ENCODE assay signal across 7 cellular contexts in the genomic region with DNA sequence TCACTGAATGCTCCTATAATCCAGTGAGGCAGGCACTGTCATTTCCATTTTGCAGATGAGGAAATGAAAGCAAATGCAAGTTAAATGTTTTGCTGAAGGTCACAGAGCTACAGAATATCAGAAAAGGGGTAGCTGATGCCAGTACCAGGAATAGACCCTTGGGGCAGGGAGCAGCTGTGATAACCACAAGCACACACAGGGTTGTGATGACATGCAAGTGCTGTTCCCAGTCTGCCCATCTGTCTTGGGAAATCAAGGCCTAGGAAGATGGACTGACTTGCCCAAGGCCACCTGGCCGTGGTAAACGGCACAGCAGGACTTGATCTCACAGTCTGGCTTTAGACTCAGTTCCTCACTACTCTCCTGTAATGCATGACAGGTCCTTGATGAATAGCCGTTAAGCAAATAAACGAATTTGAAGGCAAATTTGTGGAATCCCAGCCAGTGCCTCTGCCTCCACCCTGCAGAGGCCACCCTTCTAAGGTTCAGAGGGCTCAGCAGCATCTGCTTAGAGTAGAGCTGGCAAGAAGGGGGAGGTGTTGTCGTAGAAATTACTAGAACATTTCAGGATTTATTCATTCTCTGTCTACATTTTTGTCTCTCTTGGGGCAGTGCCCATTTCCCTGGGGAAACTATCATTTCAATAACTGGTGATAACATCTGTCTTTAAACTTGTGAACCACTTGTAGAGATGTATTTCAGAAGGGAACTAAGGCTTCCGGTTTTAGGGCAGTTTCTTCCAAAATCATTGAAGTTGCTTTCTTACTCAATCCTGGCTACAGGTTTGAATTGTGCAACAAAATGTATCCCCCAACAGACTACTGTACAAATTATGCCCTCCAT. TPM values are rescaled to one million over a fixed set of nuclear protein-coding genes. Genes with fewer than 3 reads are reported as not detected.
DNase-seq lines count a peak whose midpoint lies in the region; ATAC-seq and TF ChIP-seq lines count a peak whose summit lies in the region.

No MANE protein-coding gene starts in this region.

- no peak for TF ChIP-seq EP300 in SK-N-SH (IDR thresholded peaks at IDR 0.05; ENCODE audit: borderline replicate concordance in 1 of 2, low read depth in 1 of 2, low read length in 1 of 2)

- H3K4me3 ChIP-seq in SK-N-SH (ENCODE audit: low read depth in 2 of 2, low read length in 1 of 2): no peak overlapping the region

- TF ChIP-seq RAD21 in SK-N-SH (IDR thresholded peaks at IDR 0.05; ENCODE audit: low read length): no peak

- H3K27me3 ChIP-seq in foreskin keratinocyte: no peaks in the 10 kb centered on the region
- H3K27me3 ChIP-seq in SK-N-SH (ENCODE audit: insufficient read depth): no peaks in the 10 kb centered on the region

- ATAC-seq in GM18861 (IDR thresholded peaks at IDR 0.05; ENCODE audit: unreplicated experiment) (peak; percentile 36), HG02642 (IDR thresholded peaks at IDR 0.05; ENCODE audit: poor library complexity, unreplicated experiment) (peak; percentile 44), foreskin keratinocyte (no peak)

- WGBS in SK-N-SH (ENCODE audit: low lambda C conversion rate): 43% methylated on average over 5 of the region's 6 CpGs

- no peak overlapping the region for H3K9ac ChIP-seq in SK-N-SH

- DNase-seq in NCI-H2171 (lab: John Stamatoyannopoulos, UW): peak; percentile 89
- DNase-seq in foreskin keratinocyte: peak in 1 of 2 donors; percentile 3
- DNase-seq in SK-N-SH: no peak
- no peak for DNase-seq in activated gamma-delta T cell treated with Interleukin-2 at 50 U/mL for 16 hours
- no peak for DNase-seq in glomerular visceral epithelial cell (ENCODE audit: extremely low spot score)

- no peaks in the 10 kb centered on the region for H3F3A ChIP-seq in SK-N-SH (replicated peaks; ENCODE audit: insufficient read depth)

- H3K4me1 ChIP-seq in foreskin keratinocyte (no peaks in the 10 kb centered on the region), SK-N-SH (ENCODE audit: control insufficient read depth in 1 of 2, insufficient read depth in 2 of 2, low read depth in 1 of 2, low read length in 1 of 2) (peaks cover 0 to 3% of the 10 kb centered on the region in 2 experiments; a peak in 1 of 4 replicates)

- CTCF ChIA-PET in SK-N-SH (lab: Yijun Ruan, JAX): no interaction called here

- no peak overlapping the region for H2AFZ ChIP-seq in SK-N-SH (ENCODE audit: low read depth)

- TF ChIP-seq CTCF in foreskin keratinocyte (conservative IDR thresholded peaks at IDR 0.05) (peak; percentile 18), SK-N-SH (IDR thresholded peaks at IDR 0.05) (no peak)

- POLR2A ChIA-PET in SK-N-SH (lab: Yijun Ruan, JAX): no interaction called here

- no peaks in the 10 kb centered on the region for H3K9me2 ChIP-seq in SK-N-SH

- no peaks in the 10 kb centered on the region for H3K9me3 ChIP-seq in SK-N-SH

- no peak overlapping the region for H3K4me2 ChIP-seq in SK-N-SH

- no peaks in the 10 kb centered on the region for H4K20me1 ChIP-seq in SK-N-SH (ENCODE audit: insufficient read depth)

- no peaks in the 10 kb centered on the region for H3K79me2 ChIP-seq in SK-N-SH (ENCODE audit: insufficient read depth)

- H3K36me3 ChIP-seq in SK-N-SH (replicated peaks in 1 of 2; ENCODE audit: control insufficient read depth in 1 of 2, insufficient read depth in 2 of 2, low read length in 1 of 2): no peaks in the 10 kb centered on the region

- H3K27ac ChIP-seq in foreskin keratinocyte (no peak overlapping the region), SK-N-SH (ENCODE audit: low read depth in 2 of 2, low read length in 1 of 2) (no peak overlapping the region)

TF ChIP-seq in SK-N-SH, 30 proteins besides CTCF, POLR2A, EP300 and RAD21:
- TF ChIP-seq MEF2A (IDR thresholded peaks at IDR 0.05; ENCODE audit: borderline replicate concordance, low read depth) (no peak), JUND (IDR thresholded peaks at IDR 0.05) (no peak), EZH2phosphoT487 (IDR thresholded peaks at IDR 0.05; ENCODE audit: borderline replicate concordance, low read depth) (no peak), TEAD4 (IDR thresholded peaks at IDR 0.05; ENCODE audit: borderline replicate concordance, insufficient read depth) (no peak), TCF12 (IDR thresholded peaks at IDR 0.05) (no peak), YY1 (IDR thresholded peaks at IDR 0.05; ENCODE audit: low read depth) (no peak), RFX5 (IDR thresholded peaks at IDR 0.05; ENCODE audit: low read length) (no peak)

RNA-seq across cellular contexts. Expression of gene MRPS6, which starts 53.2 kb away (rescaled TPM):
- 34.3 and 43.0 TPM in 2 replicates for total RNA-seq in foreskin keratinocyte
- polyA plus RNA-seq in foreskin keratinocyte (60.0 and 69.8 TPM in 2 replicates), SK-N-SH (2012; rRNA removed) (26.8 and 69.2 TPM in 2 replicates)
- 69.5 and 89.7 TPM in 2 replicates for polyA plus RNA-seq in SK-N-SH (2012; cell fraction: cytosol; rRNA removed)
- 37.7 and 46.6 TPM in 2 replicates for polyA plus RNA-seq in SK-N-SH (2012; cell fraction: nucleus; rRNA removed)

RNA-seq across cellular contexts. Expression of gene SLC5A3, which starts 53.2 kb away (rescaled TPM):
- 8.3 and 8.6 TPM in 2 replicates for total RNA-seq in foreskin keratinocyte
- polyA plus RNA-seq in foreskin keratinocyte (0.77 and 1.0 TPM in 2 replicates), SK-N-SH (2012; rRNA removed) (3.0 and 3.2 TPM in 2 replicates)
- polyA plus RNA-seq in SK-N-SH (2012; cell fraction: cytosol; rRNA removed): 4.1 TPM in 2 replicates
- polyA plus RNA-seq in SK-N-SH (2012; cell fraction: nucleus; rRNA removed): 2.9 and 6.9 TPM in 2 replicates
